17 cellular contexts compared by ENCODE assay signal in genomic region chr5:14429102-14429501, GRCh38.
A peak's percentile ranks its signal among the peaks of the same experiment; 100 is the strongest.
DNase-seq lines count a peak whose midpoint lies in the region; ATAC-seq and TF ChIP-seq lines count a peak whose summit lies in the region.
"Had no signal": no experiment of that assay in that cellular context is flagged by ENCODE, and none has a peak within 500 bp of the region (broad histone marks: within the 10 kb centered on the region; RNA-seq: fewer than 3 reads in every experiment).

No MANE protein-coding gene starts in this region.

- peaks cover 57% of the 10 kb centered on the region for H3K79me2 ChIP-seq in PC-3 (ENCODE audit: low read length)
- H3K79me2 ChIP-seq in smooth muscle cell (ENCODE audit: low read depth), result peaks cover 27% of the 10 kb centered on the region

- POLR2A ChIA-PET in PC-3 (lab: Charles Lee; ENCODE audit: unreplicated experiment), result interaction anchor here (0.6 kb wide), 1 partner anchor 32 kb away, joined by 3 read pairs; no protein-coding TSS in a partner anchor

- H2AFZ ChIP-seq in PC-3 (ENCODE audit: low read length) (no peak overlapping the region), smooth muscle cell (ENCODE audit: low read depth) (no peak overlapping the region)

- CTCF ChIA-PET in PC-3 (lab: Charles Lee), result no interaction called here

- H3K4me1 Mint-ChIP-seq in brain, result peaks cover 88% of the 10 kb centered on the region
- H3K4me1 Mint-ChIP-seq: activated B cell treated with CpG ODN at 0.5 μM for 24 hours had no signal

- no peak for TF ChIP-seq POLR2A in GM18505 (IDR thresholded peaks at IDR 0.05; ENCODE audit: borderline replicate concordance, extremely low read depth, insufficient read depth, insufficient read length)

- DNase-seq in PC-3 (no peak), right cardiac atrium (peak in 1 of 3 donors; percentile 75), smooth muscle cell (lab: John Stamatoyannopoulos, UW; ENCODE audit: unreplicated experiment) (no peak), NCI-H146 treated with DMSO at 0.1 percent for 48 hours (lab: John Stamatoyannopoulos, UW; ENCODE audit: unreplicated experiment) (no peak)
- DNase-seq: activated B cell treated with CpG ODN at 0.5 μM for 24 hours; activated naive CD8-positive, alpha-beta T cell treated with anti-CD3 and anti-CD28 coated beads, Interleukin-2, amount 10 ng/mL, durations not matched to agents 7 days and 5 days; CD8-positive, alpha-beta T cell; GDM1; GOT3; NCI-H187 treated with DMSO at 0.1 percent for 48 hours; NK-92 treated with Interleukin-12 subunit alpha and Interleukin-12 subunit beta, amount 100 ng/mL, for 24 hours; sigmoid colon; stimulated activated naive CD8-positive, alpha-beta T cell treated with anti-CD3 and anti-CD28 coated beads, Interleukin-15, amount 100 ng/mL, for 72 hours had no signal

- peak overlapping the region; percentile 57 to 94 (median 85) for H3K27ac Mint-ChIP-seq in brain
- H3K27ac Mint-ChIP-seq: activated B cell treated with CpG ODN at 0.5 μM for 24 hours; activated naive CD8-positive, alpha-beta T cell treated with anti-CD3 and anti-CD28 coated beads, Interleukin-2, amount 10 ng/mL, durations not matched to agents 7 days and 5 days; CD8-positive, alpha-beta T cell; stimulated activated naive CD8-positive, alpha-beta T cell treated with anti-CD3 and anti-CD28 coated beads, Interleukin-15, amount 100 ng/mL, for 72 hours had no signal

- H3K4me1 ChIP-seq in PC-3 (ENCODE audit: insufficient read depth, low read length), result peaks cover 10% of the 10 kb centered on the region
- peaks cover 8% of the 10 kb centered on the region for H3K4me1 ChIP-seq in right cardiac atrium (ENCODE audit: control insufficient read depth, insufficient read depth, low read length)
- H3K4me1 ChIP-seq in smooth muscle cell (ENCODE audit: low read depth), result peaks cover 47% of the 10 kb centered on the region

- ATAC-seq in PC-3 (no peak), right cardiac atrium (peak; percentile 85), GM18505 (IDR thresholded peaks at IDR 0.05; ENCODE audit: unreplicated experiment) (no peak), GM21447 (IDR thresholded peaks at IDR 0.05; ENCODE audit: unreplicated experiment) (no peak)
- ATAC-seq: CD8-positive, alpha-beta T cell; stimulated activated naive CD8-positive, alpha-beta T cell treated with anti-CD3 and anti-CD28 coated beads, Interleukin-15, amount 100 ng/mL, for 72 hours had no signal

- no TSS peak for BruUV-seq in PC-3 (replicated peaks; lab: Mats Ljungman, UMichigan)

- H3K9ac ChIP-seq in PC-3 (ENCODE audit: low read length) (no peak overlapping the region), smooth muscle cell (ENCODE audit: low read depth) (peak overlapping the region; percentile 15)
- H3K9ac ChIP-seq: KMS-11 had no signal

- peak overlapping the region in 2 of 5 experiments; percentile 4 to 20 for H3K4me3 Mint-ChIP-seq in brain
- H3K4me3 Mint-ChIP-seq: activated B cell treated with CpG ODN at 0.5 μM for 24 hours; activated naive CD8-positive, alpha-beta T cell treated with anti-CD3 and anti-CD28 coated beads, Interleukin-2, amount 10 ng/mL, durations not matched to agents 7 days and 5 days; CD8-positive, alpha-beta T cell; stimulated activated naive CD8-positive, alpha-beta T cell treated with anti-CD3 and anti-CD28 coated beads, Interleukin-15, amount 100 ng/mL, for 72 hours had no signal

- H3F3A ChIP-seq in PC-3 (ENCODE audit: low read length, unreplicated experiment) (no peaks in the 10 kb centered on the region), smooth muscle cell (ENCODE audit: low read depth) (peaks cover 18% of the 10 kb centered on the region)

- H3K9me3 ChIP-seq in PC-3 (ENCODE audit: low read length), result no peaks in the 10 kb centered on the region
- no peaks in the 10 kb centered on the region for H3K9me3 ChIP-seq in right cardiac atrium (ENCODE audit: control insufficient read depth, low read length)
- H3K9me3 ChIP-seq in smooth muscle cell (replicated peaks; ENCODE audit: low read depth), result no peaks in the 10 kb centered on the region
- H3K9me3 ChIP-seq: sigmoid colon had no signal

- H3K27me3 ChIP-seq in PC-3 (ENCODE audit: low read length) (no peaks in the 10 kb centered on the region), right cardiac atrium (ENCODE audit: control insufficient read depth, insufficient read depth) (no peaks in the 10 kb centered on the region), smooth muscle cell (ENCODE audit: low read depth) (no peaks in the 10 kb centered on the region)
- H3K27me3 ChIP-seq: sigmoid colon had no signal

- intact Hi-C loops in PC-3 (cut with micrococcal nuclease), result no loop called here
- intact Hi-C loops in right cardiac atrium (cut with DNase I), result no loop called here

- WGBS in right cardiac atrium, result 34% methylated on average over 5 of the region's 5 CpGs
- 51% methylated on average over 5 of the region's 5 CpGs for WGBS in smooth muscle cell (ENCODE audit: low lambda C conversion rate)

- H3K36me3 Mint-ChIP-seq in brain, result peaks cover 65% of the 10 kb centered on the region
- H3K36me3 Mint-ChIP-seq: CD8-positive, alpha-beta T cell had no signal

- no peaks in the 10 kb centered on the region for H3K9me2 ChIP-seq in PC-3 (replicated peaks; ENCODE audit: low read length)

- H4K20me1 ChIP-seq in PC-3 (ENCODE audit: low read length) (0 out of 2 replicates have a peak, but pooled peaks cover 3% of the 10 kb centered on the region), smooth muscle cell (ENCODE audit: low read depth) (peaks cover 73% of the 10 kb centered on the region)

- H3K36me3 ChIP-seq in PC-3 (ENCODE audit: low read depth, low read length) (peaks cover 54% of the 10 kb centered on the region), smooth muscle cell (ENCODE audit: low read depth) (peaks cover 4% of the 10 kb centered on the region)

- no peaks in the 10 kb centered on the region for H3K27me3 Mint-ChIP-seq in brain
- H3K27me3 Mint-ChIP-seq: activated B cell treated with CpG ODN at 0.5 μM for 24 hours; activated naive CD8-positive, alpha-beta T cell treated with anti-CD3 and anti-CD28 coated beads, Interleukin-2, amount 10 ng/mL, durations not matched to agents 7 days and 5 days; stimulated activated naive CD8-positive, alpha-beta T cell treated with anti-CD3 and anti-CD28 coated beads, Interleukin-15, amount 100 ng/mL, for 72 hours had no signal

- H3K4me3 ChIP-seq in PC-3 (ENCODE audit: low read length), result no peak overlapping the region
- no peak overlapping the region for H3K4me3 ChIP-seq in right cardiac atrium (ENCODE audit: low read length)
- no peak overlapping the region for H3K4me3 ChIP-seq in smooth muscle cell
- H3K4me3 ChIP-seq: sigmoid colon had no signal

- H3K27ac ChIP-seq in PC-3 (ENCODE audit: low read length), result peak overlapping the region; percentile 22
- H3K27ac ChIP-seq in right cardiac atrium (ENCODE audit: low read length), result peak overlapping the region; percentile 48
- peak overlapping the region; percentile 67 for H3K27ac ChIP-seq in smooth muscle cell (ENCODE audit: low read depth)
- H3K27ac ChIP-seq: KMS-11 had no signal

- H3K4me2 ChIP-seq in PC-3 (ENCODE audit: low read length) (no peak overlapping the region), smooth muscle cell (peak overlapping the region; percentile 60)
- H3K4me2 ChIP-seq: KMS-11 had no signal

- TF ChIP-seq CTCF in PC-3 (conservative IDR thresholded peaks at IDR 0.05; ENCODE audit: low read depth, low read length), result no peak
- no peak for TF ChIP-seq CTCF in brain (conservative IDR thresholded peaks at IDR 0.05)
- TF ChIP-seq CTCF in smooth muscle cell (IDR thresholded peaks at IDR 0.05; ENCODE audit: borderline replicate concordance, insufficient read depth, poor library complexity, severe bottlenecking), result no peak

- peaks cover 0 to 2% (median 0%) of the 10 kb centered on the region in 5 experiments for H3K9me3 Mint-ChIP-seq in brain
- H3K9me3 Mint-ChIP-seq: activated B cell treated with CpG ODN at 0.5 μM for 24 hours; activated naive CD8-positive, alpha-beta T cell treated with anti-CD3 and anti-CD28 coated beads, Interleukin-2, amount 10 ng/mL, durations not matched to agents 7 days and 5 days; CD8-positive, alpha-beta T cell; stimulated activated naive CD8-positive, alpha-beta T cell treated with anti-CD3 and anti-CD28 coated beads, Interleukin-15, amount 100 ng/mL, for 72 hours had no signal

Comparison
In these comparisons a context has a peak if more than half of its experiments do, and no peak if none do; other contexts are left out.
1. ATAC-seq: peak in right cardiac atrium (2 of 2); none in PC-3 (single experiment), GM18505 (single experiment) and GM21447 (single experiment).
2. Peak in every context shown above with its lines, with median percentiles within 50 percentile points of each other: H3K27ac ChIP-seq.